ENCODE assay signal across 3 cellular contexts in the genomic region with DNA sequence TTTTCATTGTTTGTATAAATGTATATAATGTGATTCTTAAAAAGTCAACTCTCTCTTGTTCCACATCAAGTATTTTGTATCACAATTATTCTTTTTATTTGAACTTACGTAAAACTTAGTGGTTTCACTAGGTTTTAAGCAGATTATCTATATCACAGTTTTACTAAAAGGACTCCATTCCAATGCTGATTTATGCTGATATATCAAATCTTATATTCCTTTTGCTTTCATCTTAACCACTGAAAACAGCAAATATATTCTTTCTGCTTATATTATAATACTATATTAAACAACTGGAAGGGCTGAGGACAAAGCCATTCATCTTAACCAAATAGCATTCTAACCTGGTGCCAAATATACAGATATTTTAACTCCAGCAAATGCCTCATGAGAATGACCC.
TF ChIP-seq lines count a peak whose summit lies in the region.

No MANE protein-coding gene starts in this region.

TF ChIP-seq in HepG2, 621 proteins besides CTCF, POLR2A, EP300 and RAD21:
- TF ChIP-seq ZC3H13 (CRISPR knock-in tag; IDR thresholded peaks at IDR 0.05), result no peak
- peak; percentile 26 to 50; a peak in 2 of 4 replicates for TF ChIP-seq MAFK (conservative IDR thresholded peaks at IDR 0.05 in 1 of 2, IDR thresholded peaks at IDR 0.05 in 1 of 2; ENCODE audit: low read length in 2 of 2)
- TF ChIP-seq, protein P1, sequence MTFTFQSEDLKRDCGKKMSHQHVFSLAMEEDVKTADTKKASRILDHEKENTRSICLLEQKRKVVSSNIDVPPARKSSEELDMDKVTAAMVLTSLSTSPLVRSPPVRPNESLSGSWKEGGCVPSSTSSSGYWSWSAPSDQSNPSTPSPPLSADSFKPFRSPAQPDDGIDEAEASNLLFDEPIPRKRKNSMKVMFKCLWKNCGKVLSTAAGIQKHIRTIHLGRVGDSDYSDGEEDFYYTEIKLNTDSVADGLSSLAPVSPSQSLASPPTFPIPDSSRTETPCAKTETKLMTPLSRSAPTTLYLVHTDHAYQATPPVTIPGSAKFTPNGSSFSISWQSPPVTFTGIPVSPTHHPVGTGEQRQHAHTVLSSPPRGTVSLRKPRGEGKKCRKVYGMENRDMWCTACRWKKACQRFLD (CRISPR knock-in tag; IDR thresholded peaks at IDR 0.05; ENCODE audit: borderline replicate concordance), result no peak
- no peak for TF ChIP-seq PRPF4 (IDR thresholded peaks at IDR 0.05; ENCODE audit: low read depth, low read length, poor library complexity, severe bottlenecking)

TF ChIP-seq in IMR-90, 13 proteins besides CTCF, POLR2A, EP300 and RAD21:
- TF ChIP-seq CHD1 (IDR thresholded peaks at IDR 0.05; ENCODE audit: low read depth, low read length), result no peak
- TF ChIP-seq RFX5 (IDR thresholded peaks at IDR 0.05; ENCODE audit: low read depth, low read length), result no peak
- TF ChIP-seq SMC3 (IDR thresholded peaks at IDR 0.05; ENCODE audit: low read depth, low read length), result no peak
- peak; percentile 33; the same call in 1 of the 2 replicates for TF ChIP-seq MAFK (IDR thresholded peaks at IDR 0.05; ENCODE audit: low read depth, low read length)
- no peak for TF ChIP-seq RCOR1 (IDR thresholded peaks at IDR 0.05; ENCODE audit: insufficient replicate concordance, low read length)
- TF ChIP-seq, protein P2, sequence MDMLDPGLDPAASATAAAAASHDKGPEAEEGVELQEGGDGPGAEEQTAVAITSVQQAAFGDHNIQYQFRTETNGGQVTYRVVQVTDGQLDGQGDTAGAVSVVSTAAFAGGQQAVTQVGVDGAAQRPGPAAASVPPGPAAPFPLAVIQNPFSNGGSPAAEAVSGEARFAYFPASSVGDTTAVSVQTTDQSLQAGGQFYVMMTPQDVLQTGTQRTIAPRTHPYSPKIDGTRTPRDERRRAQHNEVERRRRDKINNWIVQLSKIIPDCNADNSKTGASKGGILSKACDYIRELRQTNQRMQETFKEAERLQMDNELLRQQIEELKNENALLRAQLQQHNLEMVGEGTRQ (IDR thresholded peaks at IDR 0.05; ENCODE audit: low read depth, low read length), result no peak

TF ChIP-seq in GM23338, 12 proteins besides CTCF, POLR2A, EP300 and RAD21:
- no peak for TF ChIP-seq CREB1 (CRISPR knock-in tag; IDR thresholded peaks at IDR 0.05; ENCODE audit: low read depth)
